In the genomic region with DNA sequence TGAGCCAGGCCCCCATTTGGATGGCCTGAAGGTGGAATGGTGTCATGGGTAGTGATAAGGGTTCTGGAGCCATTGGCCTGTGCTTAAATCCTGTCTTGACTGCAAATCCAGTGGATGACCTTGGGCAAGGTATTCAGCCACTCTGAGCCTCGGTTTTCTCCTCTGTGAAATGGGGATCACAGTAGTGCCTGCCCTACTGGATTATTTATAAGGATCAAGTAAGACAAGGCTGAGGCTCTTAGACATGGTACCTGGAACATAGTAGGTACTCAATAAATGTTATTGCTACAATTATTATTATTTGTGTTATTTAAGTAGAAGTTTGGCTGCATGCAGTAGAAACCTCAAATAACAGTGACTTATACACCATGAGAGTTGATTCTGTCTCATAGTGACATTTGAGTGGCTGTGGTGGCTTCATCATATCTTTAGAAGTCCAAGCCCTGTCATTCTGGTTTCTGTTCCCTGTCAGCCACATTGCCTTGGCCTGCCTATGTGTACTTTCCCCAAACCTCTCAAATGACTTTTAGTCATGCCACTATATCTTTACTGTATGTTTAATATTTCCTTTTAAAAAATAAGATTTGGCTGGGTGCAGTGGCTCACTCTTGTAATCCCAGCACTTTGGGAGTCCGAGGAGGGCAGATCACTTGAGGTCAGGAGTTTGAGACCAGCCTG, we compare ENCODE assay signal across 1 cellular context.
A peak's percentile ranks its signal among the peaks of the same experiment; 100 is the strongest.
TF ChIP-seq lines count a peak whose summit lies in the region.

No MANE protein-coding gene starts in this region.

TF ChIP-seq in GM12878, 131 proteins besides CTCF, POLR2A, EP300 and RAD21 (continues in another document):
- TF ChIP-seq, protein P1, sequence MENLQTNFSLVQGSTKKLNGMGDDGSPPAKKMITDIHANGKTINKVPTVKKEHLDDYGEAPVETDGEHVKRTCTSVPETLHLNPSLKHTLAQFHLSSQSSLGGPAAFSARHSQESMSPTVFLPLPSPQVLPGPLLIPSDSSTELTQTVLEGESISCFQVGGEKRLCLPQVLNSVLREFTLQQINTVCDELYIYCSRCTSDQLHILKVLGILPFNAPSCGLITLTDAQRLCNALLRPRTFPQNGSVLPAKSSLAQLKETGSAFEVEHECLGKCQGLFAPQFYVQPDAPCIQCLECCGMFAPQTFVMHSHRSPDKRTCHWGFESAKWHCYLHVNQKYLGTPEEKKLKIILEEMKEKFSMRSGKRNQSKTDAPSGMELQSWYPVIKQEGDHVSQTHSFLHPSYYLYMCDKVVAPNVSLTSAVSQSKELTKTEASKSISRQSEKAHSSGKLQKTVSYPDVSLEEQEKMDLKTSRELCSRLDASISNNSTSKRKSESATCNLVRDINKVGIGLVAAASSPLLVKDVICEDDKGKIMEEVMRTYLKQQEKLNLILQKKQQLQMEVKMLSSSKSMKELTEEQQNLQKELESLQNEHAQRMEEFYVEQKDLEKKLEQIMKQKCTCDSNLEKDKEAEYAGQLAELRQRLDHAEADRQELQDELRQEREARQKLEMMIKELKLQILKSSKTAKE (IDR thresholded peaks at IDR 0.05; ENCODE audit: low read depth, poor library complexity, severe bottlenecking) = peak; percentile 79
- TF ChIP-seq HDAC2 (IDR thresholded peaks at IDR 0.05) = no peak
- TF ChIP-seq, protein P2, sequence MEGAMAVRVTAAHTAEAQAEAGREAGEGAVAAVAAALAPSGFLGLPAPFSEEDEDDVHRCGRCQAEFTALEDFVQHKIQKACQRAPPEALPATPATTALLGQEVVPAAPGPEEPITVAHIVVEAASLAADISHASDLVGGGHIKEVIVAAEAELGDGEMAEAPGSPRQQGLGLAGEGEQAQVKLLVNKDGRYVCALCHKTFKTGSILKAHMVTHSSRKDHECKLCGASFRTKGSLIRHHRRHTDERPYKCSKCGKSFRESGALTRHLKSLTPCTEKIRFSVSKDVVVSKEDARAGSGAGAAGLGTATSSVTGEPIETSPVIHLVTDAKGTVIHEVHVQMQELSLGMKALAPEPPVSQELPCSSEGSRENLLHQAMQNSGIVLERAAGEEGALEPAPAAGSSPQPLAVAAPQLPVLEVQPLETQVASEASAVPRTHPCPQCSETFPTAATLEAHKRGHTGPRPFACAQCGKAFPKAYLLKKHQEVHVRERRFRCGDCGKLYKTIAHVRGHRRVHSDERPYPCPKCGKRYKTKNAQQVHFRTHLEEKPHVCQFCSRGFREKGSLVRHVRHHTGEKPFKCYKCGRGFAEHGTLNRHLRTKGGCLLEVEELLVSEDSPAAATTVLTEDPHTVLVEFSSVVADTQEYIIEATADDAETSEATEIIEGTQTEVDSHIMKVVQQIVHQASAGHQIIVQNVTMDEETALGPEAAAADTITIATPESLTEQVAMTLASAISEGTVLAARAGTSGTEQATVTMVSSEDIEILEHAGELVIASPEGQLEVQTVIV (IDR thresholded peaks at IDR 0.05; ENCODE audit: borderline replicate concordance, partially characterized antibody) = no peak
- no peak for TF ChIP-seq SRF (IDR thresholded peaks at IDR 0.05; ENCODE audit: low read depth in 2 of 2, low read length in 2 of 2)
- TF ChIP-seq DPF2 (IDR thresholded peaks at IDR 0.05) = peak; percentile 82; the same call in 1 of the 2 replicates
- peak; percentile 77 for TF ChIP-seq FOXM1 (IDR thresholded peaks at IDR 0.05; ENCODE audit: low read depth, low read length)
- no peak for TF ChIP-seq PAX8 (IDR thresholded peaks at IDR 0.05)
- TF ChIP-seq MYC (IDR thresholded peaks at IDR 0.05; ENCODE audit: insufficient read depth, insufficient read length, insufficient replicate concordance, low read length, severe bottlenecking) = no peak
- peak; percentile 51; the same call in 1 of the 2 replicates for TF ChIP-seq PML (IDR thresholded peaks at IDR 0.05; ENCODE audit: low read length)
- TF ChIP-seq SUZ12 (IDR thresholded peaks at IDR 0.05; ENCODE audit: unreplicated experiment) = no peak
- TF ChIP-seq MYB (IDR thresholded peaks at IDR 0.05; ENCODE audit: borderline replicate concordance, low read depth, low read length) = no peak
- TF ChIP-seq BMI1 (IDR thresholded peaks at IDR 0.05; ENCODE audit: borderline replicate concordance) = 0 out of 2 replicates have a peak, but pooled peaks have one; percentile 7
- no peak for TF ChIP-seq EGR1 (IDR thresholded peaks at IDR 0.05; ENCODE audit: borderline replicate concordance in 1 of 2, low read depth in 2 of 2, low read length in 2 of 2)
- no peak for TF ChIP-seq ASH2L (IDR thresholded peaks at IDR 0.05; ENCODE audit: borderline replicate concordance, low read depth)
- TF ChIP-seq, protein P3, sequence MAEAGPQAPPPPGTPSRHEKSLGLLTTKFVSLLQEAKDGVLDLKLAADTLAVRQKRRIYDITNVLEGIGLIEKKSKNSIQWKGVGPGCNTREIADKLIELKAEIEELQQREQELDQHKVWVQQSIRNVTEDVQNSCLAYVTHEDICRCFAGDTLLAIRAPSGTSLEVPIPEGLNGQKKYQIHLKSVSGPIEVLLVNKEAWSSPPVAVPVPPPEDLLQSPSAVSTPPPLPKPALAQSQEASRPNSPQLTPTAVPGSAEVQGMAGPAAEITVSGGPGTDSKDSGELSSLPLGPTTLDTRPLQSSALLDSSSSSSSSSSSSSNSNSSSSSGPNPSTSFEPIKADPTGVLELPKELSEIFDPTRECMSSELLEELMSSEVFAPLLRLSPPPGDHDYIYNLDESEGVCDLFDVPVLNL (IDR thresholded peaks at IDR 0.05; ENCODE audit: low read depth, low read length) = no peak
- no peak for TF ChIP-seq CBX3 (IDR thresholded peaks at IDR 0.05; ENCODE audit: borderline replicate concordance, low read depth)
- TF ChIP-seq ZNF207 (IDR thresholded peaks at IDR 0.05; ENCODE audit: borderline replicate concordance) = no peak
- no peak for TF ChIP-seq POU2F2 (IDR thresholded peaks at IDR 0.05; ENCODE audit: borderline replicate concordance, low read depth, low read length)
- TF ChIP-seq KLF5 (IDR thresholded peaks at IDR 0.05; ENCODE audit: partially characterized antibody) = no peak
- TF ChIP-seq, protein P4, sequence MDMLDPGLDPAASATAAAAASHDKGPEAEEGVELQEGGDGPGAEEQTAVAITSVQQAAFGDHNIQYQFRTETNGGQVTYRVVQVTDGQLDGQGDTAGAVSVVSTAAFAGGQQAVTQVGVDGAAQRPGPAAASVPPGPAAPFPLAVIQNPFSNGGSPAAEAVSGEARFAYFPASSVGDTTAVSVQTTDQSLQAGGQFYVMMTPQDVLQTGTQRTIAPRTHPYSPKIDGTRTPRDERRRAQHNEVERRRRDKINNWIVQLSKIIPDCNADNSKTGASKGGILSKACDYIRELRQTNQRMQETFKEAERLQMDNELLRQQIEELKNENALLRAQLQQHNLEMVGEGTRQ (IDR thresholded peaks at IDR 0.05; ENCODE audit: borderline replicate concordance, low read depth, low read length) = no peak
- TF ChIP-seq, protein P5, sequence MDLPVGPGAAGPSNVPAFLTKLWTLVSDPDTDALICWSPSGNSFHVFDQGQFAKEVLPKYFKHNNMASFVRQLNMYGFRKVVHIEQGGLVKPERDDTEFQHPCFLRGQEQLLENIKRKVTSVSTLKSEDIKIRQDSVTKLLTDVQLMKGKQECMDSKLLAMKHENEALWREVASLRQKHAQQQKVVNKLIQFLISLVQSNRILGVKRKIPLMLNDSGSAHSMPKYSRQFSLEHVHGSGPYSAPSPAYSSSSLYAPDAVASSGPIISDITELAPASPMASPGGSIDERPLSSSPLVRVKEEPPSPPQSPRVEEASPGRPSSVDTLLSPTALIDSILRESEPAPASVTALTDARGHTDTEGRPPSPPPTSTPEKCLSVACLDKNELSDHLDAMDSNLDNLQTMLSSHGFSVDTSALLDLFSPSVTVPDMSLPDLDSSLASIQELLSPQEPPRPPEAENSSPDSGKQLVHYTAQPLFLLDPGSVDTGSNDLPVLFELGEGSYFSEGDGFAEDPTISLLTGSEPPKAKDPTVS (IDR thresholded peaks at IDR 0.05; ENCODE audit: low read depth, low read length) = no peak
- no peak for TF ChIP-seq IRF4 (IDR thresholded peaks at IDR 0.05; ENCODE audit: low read depth, low read length)
- no peak for TF ChIP-seq KAT2A (conservative IDR thresholded peaks at IDR 0.05; ENCODE audit: control insufficient read depth, low read depth, low read length)
- no peak for TF ChIP-seq SIX5 (IDR thresholded peaks at IDR 0.05; ENCODE audit: low read depth, low read length, severe bottlenecking)
- TF ChIP-seq, protein P6, sequence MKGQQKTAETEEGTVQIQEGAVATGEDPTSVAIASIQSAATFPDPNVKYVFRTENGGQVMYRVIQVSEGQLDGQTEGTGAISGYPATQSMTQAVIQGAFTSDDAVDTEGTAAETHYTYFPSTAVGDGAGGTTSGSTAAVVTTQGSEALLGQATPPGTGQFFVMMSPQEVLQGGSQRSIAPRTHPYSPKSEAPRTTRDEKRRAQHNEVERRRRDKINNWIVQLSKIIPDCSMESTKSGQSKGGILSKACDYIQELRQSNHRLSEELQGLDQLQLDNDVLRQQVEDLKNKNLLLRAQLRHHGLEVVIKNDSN (IDR thresholded peaks at IDR 0.05; ENCODE audit: borderline replicate concordance, extremely low read length, insufficient read depth, low read depth, low read length) = no peak
- TF ChIP-seq, protein P7, sequence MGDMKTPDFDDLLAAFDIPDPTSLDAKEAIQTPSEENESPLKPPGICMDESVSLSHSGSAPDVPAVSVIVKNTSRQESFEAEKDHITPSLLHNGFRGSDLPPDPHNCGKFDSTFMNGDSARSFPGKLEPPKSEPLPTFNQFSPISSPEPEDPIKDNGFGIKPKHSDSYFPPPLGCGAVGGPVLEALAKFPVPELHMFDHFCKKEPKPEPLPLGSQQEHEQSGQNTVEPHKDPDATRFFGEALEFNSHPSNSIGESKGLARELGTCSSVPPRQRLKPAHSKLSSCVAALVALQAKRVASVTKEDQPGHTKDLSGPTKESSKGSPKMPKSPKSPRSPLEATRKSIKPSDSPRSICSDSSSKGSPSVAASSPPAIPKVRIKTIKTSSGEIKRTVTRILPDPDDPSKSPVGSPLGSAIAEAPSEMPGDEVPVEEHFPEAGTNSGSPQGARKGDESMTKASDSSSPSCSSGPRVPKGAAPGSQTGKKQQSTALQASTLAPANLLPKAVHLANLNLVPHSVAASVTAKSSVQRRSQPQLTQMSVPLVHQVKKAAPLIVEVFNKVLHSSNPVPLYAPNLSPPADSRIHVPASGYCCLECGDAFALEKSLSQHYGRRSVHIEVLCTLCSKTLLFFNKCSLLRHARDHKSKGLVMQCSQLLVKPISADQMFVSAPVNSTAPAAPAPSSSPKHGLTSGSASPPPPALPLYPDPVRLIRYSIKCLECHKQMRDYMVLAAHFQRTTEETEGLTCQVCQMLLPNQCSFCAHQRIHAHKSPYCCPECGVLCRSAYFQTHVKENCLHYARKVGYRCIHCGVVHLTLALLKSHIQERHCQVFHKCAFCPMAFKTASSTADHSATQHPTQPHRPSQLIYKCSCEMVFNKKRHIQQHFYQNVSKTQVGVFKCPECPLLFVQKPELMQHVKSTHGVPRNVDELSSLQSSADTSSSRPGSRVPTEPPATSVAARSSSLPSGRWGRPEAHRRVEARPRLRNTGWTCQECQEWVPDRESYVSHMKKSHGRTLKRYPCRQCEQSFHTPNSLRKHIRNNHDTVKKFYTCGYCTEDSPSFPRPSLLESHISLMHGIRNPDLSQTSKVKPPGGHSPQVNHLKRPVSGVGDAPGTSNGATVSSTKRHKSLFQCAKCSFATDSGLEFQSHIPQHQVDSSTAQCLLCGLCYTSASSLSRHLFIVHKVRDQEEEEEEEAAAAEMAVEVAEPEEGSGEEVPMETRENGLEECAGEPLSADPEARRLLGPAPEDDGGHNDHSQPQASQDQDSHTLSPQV (IDR thresholded peaks at IDR 0.05) = no peak
- peak; percentile 93 for TF ChIP-seq SMARCA5 (IDR thresholded peaks at IDR 0.05)
- TF ChIP-seq WRNIP1 (IDR thresholded peaks at IDR 0.05; ENCODE audit: borderline replicate concordance, low read depth, low read length) = no peak
- TF ChIP-seq, protein P8, sequence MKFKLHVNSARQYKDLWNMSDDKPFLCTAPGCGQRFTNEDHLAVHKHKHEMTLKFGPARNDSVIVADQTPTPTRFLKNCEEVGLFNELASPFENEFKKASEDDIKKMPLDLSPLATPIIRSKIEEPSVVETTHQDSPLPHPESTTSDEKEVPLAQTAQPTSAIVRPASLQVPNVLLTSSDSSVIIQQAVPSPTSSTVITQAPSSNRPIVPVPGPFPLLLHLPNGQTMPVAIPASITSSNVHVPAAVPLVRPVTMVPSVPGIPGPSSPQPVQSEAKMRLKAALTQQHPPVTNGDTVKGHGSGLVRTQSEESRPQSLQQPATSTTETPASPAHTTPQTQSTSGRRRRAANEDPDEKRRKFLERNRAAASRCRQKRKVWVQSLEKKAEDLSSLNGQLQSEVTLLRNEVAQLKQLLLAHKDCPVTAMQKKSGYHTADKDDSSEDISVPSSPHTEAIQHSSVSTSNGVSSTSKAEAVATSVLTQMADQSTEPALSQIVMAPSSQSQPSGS (IDR thresholded peaks at IDR 0.05; ENCODE audit: low read length) = peak; percentile 60
- 0 out of 2 replicates have a peak, but pooled peaks have one; percentile 30 for TF ChIP-seq TCF12 (IDR thresholded peaks at IDR 0.05; ENCODE audit: low read depth, low read length)
- TF ChIP-seq FOS (IDR thresholded peaks at IDR 0.05; ENCODE audit: borderline replicate concordance, extremely low read depth, insufficient read length) = no peak
- TF ChIP-seq, protein P9, sequence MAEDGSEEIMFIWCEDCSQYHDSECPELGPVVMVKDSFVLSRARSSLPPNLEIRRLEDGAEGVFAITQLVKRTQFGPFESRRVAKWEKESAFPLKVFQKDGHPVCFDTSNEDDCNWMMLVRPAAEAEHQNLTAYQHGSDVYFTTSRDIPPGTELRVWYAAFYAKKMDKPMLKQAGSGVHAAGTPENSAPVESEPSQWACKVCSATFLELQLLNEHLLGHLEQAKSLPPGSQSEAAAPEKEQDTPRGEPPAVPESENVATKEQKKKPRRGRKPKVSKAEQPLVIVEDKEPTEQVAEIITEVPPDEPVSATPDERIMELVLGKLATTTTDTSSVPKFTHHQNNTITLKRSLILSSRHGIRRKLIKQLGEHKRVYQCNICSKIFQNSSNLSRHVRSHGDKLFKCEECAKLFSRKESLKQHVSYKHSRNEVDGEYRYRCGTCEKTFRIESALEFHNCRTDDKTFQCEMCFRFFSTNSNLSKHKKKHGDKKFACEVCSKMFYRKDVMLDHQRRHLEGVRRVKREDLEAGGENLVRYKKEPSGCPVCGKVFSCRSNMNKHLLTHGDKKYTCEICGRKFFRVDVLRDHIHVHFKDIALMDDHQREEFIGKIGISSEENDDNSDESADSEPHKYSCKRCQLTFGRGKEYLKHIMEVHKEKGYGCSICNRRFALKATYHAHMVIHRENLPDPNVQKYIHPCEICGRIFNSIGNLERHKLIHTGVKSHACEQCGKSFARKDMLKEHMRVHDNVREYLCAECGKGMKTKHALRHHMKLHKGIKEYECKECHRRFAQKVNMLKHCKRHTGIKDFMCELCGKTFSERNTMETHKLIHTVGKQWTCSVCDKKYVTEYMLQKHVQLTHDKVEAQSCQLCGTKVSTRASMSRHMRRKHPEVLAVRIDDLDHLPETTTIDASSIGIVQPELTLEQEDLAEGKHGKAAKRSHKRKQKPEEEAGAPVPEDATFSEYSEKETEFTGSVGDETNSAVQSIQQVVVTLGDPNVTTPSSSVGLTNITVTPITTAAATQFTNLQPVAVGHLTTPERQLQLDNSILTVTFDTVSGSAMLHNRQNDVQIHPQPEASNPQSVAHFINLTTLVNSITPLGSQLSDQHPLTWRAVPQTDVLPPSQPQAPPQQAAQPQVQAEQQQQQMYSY (CRISPR knock-in tag; IDR thresholded peaks at IDR 0.05) = no peak
- TF ChIP-seq TAF1 (IDR thresholded peaks at IDR 0.05; ENCODE audit: borderline replicate concordance, low read depth, low read length) = no peak
- peak; percentile 76; the same call in 1 of the 2 replicates for TF ChIP-seq NFIC (IDR thresholded peaks at IDR 0.05; ENCODE audit: low read depth, low read length)
- no peak for TF ChIP-seq JUND (IDR thresholded peaks at IDR 0.05; ENCODE audit: low read depth, low read length)
- no peak for TF ChIP-seq YBX1 (IDR thresholded peaks at IDR 0.05)
